In genomic region chr6:27127874-27128795, GRCh38 we compare ENCODE assay signal across 1 cellular context.
TF ChIP-seq lines count a peak whose summit lies in the region.

No MANE protein-coding gene starts in this region.

TF ChIP-seq in HEK293, 187 proteins besides CTCF, POLR2A, EP300 and RAD21 (continued from another document):
- TF ChIP-seq PRDM2 (tag by site-specific recombination; IDR thresholded peaks at IDR 0.05; ENCODE audit: borderline replicate concordance) (no peak), ZNF398 (tag by site-specific recombination; IDR thresholded peaks at IDR 0.05) (peak; percentile 67), WT1 (tag by site-specific recombination; IDR thresholded peaks at IDR 0.05) (peak; percentile 98), SP7 (tag by site-specific recombination; IDR thresholded peaks at IDR 0.05) (peak; percentile 91), ZNF513 (tag by site-specific recombination; IDR thresholded peaks at IDR 0.05) (no peak), ZNF626 (tag by site-specific recombination; IDR thresholded peaks at IDR 0.05) (no peak), ZFP69B (tag by site-specific recombination; IDR thresholded peaks at IDR 0.05) (no peak), ZNF266 (tag by site-specific recombination; IDR thresholded peaks at IDR 0.05; ENCODE audit: low read depth) (no peak), ZNF2 (tag by site-specific recombination; IDR thresholded peaks at IDR 0.05) (no peak), ZNF530 (tag by site-specific recombination; IDR thresholded peaks at IDR 0.05; ENCODE audit: low read depth) (no peak), ZNF449 (tag by site-specific recombination; IDR thresholded peaks at IDR 0.05) (0 out of 2 replicates have a peak, but pooled peaks have one; percentile 59), ATF2 (tag by site-specific recombination; IDR thresholded peaks at IDR 0.05; ENCODE audit: low read depth) (no peak), ZBTB17 (tag by site-specific recombination; IDR thresholded peaks at IDR 0.05) (peak; percentile 37), ZNF677 (tag by site-specific recombination; IDR thresholded peaks at IDR 0.05) (no peak), ZNF488 (tag by site-specific recombination; IDR thresholded peaks at IDR 0.05) (no peak), ZNF16 (tag by site-specific recombination; IDR thresholded peaks at IDR 0.05; ENCODE audit: low read depth) (no peak), ZBTB48 (tag by site-specific recombination; IDR thresholded peaks at IDR 0.05) (no peak), ZNF580 (tag by site-specific recombination; IDR thresholded peaks at IDR 0.05) (no peak), ZNF362 (tag by site-specific recombination; IDR thresholded peaks at IDR 0.05) (peak; percentile 38; the same call in 1 of the 2 replicates), ZNF335 (tag by site-specific recombination; conservative IDR thresholded peaks at IDR 0.05) (no peak), ZNF660 (tag by site-specific recombination; IDR thresholded peaks at IDR 0.05) (no peak), ZNF404 (tag by site-specific recombination; IDR thresholded peaks at IDR 0.05) (no peak), ZNF548 (tag by site-specific recombination; IDR thresholded peaks at IDR 0.05) (no peak), PRDM10 (tag by site-specific recombination; IDR thresholded peaks at IDR 0.05) (no peak), ZNF146 (tag by site-specific recombination; IDR thresholded peaks at IDR 0.05) (no peak), PRDM6 (tag by site-specific recombination; IDR thresholded peaks at IDR 0.05) (peak; percentile 79), ZNF416 (tag by site-specific recombination; IDR thresholded peaks at IDR 0.05) (no peak), OSR2 (tag by site-specific recombination; IDR thresholded peaks at IDR 0.05) (peak; percentile 45; the same call in 1 of the 2 replicates), ZBTB20 (tag by site-specific recombination; IDR thresholded peaks at IDR 0.05) (no peak)
